In genomic region chr19:10517760-10518443, GRCh38 we compare ENCODE assay signal across 1 cellular context.
TF ChIP-seq lines count a peak whose summit lies in the region.

No MANE protein-coding gene starts in this region.

TF ChIP-seq in HEK293, 187 proteins besides CTCF, POLR2A, EP300 and RAD21 (continued from another document and continues in another):
- TF ChIP-seq, protein P1, sequence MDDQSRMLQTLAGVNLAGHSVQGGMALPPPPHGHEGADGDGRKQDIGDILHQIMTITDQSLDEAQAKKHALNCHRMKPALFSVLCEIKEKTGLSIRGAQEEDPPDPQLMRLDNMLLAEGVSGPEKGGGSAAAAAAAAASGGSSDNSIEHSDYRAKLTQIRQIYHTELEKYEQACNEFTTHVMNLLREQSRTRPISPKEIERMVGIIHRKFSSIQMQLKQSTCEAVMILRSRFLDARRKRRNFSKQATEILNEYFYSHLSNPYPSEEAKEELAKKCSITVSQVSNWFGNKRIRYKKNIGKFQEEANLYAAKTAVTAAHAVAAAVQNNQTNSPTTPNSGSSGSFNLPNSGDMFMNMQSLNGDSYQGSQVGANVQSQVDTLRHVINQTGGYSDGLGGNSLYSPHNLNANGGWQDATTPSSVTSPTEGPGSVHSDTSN (CRISPR knock-in tag; IDR thresholded peaks at IDR 0.05), result no peak
- TF ChIP-seq ZNF701 (tag by site-specific recombination; IDR thresholded peaks at IDR 0.05), result no peak
- 0 out of 2 replicates have a peak, but pooled peaks have one; percentile 40 for TF ChIP-seq SCRT2 (tag by site-specific recombination; IDR thresholded peaks at IDR 0.05)
- no peak for TF ChIP-seq ZNF510 (tag by site-specific recombination; IDR thresholded peaks at IDR 0.05; ENCODE audit: insufficient replicate concordance)
- no peak for TF ChIP-seq ZFP37 (tag by site-specific recombination; IDR thresholded peaks at IDR 0.05)
- TF ChIP-seq KLF9 (tag by site-specific recombination; IDR thresholded peaks at IDR 0.05; ENCODE audit: low read depth), result no peak; the same call in 1 of the 2 replicates
- TF ChIP-seq ZBTB26 (tag by site-specific recombination; optimal IDR thresholded peaks at IDR 0.05), result peak; percentile 48
- TF ChIP-seq, protein P2, sequence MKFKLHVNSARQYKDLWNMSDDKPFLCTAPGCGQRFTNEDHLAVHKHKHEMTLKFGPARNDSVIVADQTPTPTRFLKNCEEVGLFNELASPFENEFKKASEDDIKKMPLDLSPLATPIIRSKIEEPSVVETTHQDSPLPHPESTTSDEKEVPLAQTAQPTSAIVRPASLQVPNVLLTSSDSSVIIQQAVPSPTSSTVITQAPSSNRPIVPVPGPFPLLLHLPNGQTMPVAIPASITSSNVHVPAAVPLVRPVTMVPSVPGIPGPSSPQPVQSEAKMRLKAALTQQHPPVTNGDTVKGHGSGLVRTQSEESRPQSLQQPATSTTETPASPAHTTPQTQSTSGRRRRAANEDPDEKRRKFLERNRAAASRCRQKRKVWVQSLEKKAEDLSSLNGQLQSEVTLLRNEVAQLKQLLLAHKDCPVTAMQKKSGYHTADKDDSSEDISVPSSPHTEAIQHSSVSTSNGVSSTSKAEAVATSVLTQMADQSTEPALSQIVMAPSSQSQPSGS (tag by site-specific recombination; IDR thresholded peaks at IDR 0.05; ENCODE audit: low read depth), result no peak
- TF ChIP-seq ZSCAN16 (tag by site-specific recombination; IDR thresholded peaks at IDR 0.05), result no peak
- TF ChIP-seq, protein P3, sequence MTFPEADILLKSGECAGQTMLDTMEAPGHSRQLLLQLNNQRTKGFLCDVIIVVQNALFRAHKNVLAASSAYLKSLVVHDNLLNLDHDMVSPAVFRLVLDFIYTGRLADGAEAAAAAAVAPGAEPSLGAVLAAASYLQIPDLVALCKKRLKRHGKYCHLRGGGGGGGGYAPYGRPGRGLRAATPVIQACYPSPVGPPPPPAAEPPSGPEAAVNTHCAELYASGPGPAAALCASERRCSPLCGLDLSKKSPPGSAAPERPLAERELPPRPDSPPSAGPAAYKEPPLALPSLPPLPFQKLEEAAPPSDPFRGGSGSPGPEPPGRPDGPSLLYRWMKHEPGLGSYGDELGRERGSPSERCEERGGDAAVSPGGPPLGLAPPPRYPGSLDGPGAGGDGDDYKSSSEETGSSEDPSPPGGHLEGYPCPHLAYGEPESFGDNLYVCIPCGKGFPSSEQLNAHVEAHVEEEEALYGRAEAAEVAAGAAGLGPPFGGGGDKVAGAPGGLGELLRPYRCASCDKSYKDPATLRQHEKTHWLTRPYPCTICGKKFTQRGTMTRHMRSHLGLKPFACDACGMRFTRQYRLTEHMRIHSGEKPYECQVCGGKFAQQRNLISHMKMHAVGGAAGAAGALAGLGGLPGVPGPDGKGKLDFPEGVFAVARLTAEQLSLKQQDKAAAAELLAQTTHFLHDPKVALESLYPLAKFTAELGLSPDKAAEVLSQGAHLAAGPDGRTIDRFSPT (tag by site-specific recombination; IDR thresholded peaks at IDR 0.05), result peak; percentile 81; the same call in 1 of the 2 replicates
- TF ChIP-seq REST (tag by site-specific recombination; IDR thresholded peaks at IDR 0.05), result no peak
- TF ChIP-seq INSM2 (tag by site-specific recombination; IDR thresholded peaks at IDR 0.05), result peak; percentile 39
- TF ChIP-seq ZNF426 (tag by site-specific recombination; IDR thresholded peaks at IDR 0.05), result no peak
- no peak for TF ChIP-seq ZNF239 (tag by site-specific recombination; IDR thresholded peaks at IDR 0.05)
- TF ChIP-seq, protein P4, sequence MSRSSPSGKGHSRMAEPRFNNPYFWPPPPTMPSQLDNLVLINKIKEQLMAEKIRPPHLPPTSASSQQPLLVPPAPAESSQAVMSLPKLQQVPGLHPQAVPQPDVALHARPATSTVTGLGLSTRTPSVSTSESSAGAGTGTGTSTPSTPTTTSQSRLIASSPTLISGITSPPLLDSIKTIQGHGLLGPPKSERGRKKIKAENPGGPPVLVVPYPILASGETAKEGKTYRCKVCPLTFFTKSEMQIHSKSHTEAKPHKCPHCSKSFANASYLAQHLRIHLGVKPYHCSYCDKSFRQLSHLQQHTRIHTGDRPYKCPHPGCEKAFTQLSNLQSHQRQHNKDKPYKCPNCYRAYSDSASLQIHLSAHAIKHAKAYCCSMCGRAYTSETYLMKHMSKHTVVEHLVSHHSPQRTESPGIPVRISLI (tag by site-specific recombination; IDR thresholded peaks at IDR 0.05), result peak; percentile 92
- peak; percentile 56 for TF ChIP-seq ZNF366 (tag by site-specific recombination; conservative IDR thresholded peaks at IDR 0.05)
- TF ChIP-seq ZBTB1 (tag by site-specific recombination; IDR thresholded peaks at IDR 0.05), result no peak
- no peak for TF ChIP-seq PRDM1 (tag by site-specific recombination; IDR thresholded peaks at IDR 0.05)
- no peak for TF ChIP-seq KLF10 (tag by site-specific recombination; IDR thresholded peaks at IDR 0.05)
- TF ChIP-seq WT1 (tag by site-specific recombination; IDR thresholded peaks at IDR 0.05), result 0 out of 2 replicates have a peak, but pooled peaks have one; percentile 45
- TF ChIP-seq, protein P5, sequence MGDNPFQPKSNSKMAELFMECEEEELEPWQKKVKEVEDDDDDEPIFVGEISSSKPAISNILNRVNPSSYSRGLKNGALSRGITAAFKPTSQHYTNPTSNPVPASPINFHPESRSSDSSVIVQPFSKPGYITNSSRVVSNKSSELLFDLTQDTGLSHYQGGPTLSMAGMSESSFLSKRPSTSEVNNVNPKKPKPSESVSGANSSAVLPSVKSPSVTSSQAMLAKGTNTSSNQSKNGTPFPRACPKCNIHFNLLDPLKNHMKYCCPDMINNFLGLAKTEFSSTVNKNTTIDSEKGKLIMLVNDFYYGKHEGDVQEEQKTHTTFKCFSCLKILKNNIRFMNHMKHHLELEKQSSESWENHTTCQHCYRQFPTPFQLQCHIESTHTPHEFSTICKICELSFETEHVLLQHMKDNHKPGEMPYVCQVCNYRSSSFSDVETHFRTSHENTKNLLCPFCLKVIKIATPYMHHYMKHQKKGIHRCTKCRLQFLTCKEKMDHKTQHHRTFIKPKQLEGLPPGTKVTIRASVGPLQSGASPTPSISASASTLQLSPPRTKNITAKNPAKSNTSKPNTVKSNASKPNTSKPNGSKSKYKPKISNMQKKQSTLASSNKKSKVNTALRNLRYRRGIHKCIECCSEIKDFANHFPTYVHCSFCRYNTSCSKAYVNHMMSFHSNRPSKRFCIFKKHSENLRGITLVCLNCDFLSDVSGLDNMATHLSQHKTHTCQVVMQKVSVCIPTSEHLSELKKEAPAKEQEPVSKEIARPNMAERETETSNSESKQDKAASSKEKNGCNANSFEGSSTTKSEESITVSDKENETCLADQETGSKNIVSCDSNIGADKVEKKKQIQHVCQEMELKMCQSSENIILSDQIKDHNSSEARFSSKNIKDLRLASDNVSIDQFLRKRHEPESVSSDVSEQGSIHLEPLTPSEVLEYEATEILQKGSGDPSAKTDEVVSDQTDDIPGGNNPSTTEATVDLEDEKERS (tag by site-specific recombination; IDR thresholded peaks at IDR 0.05), result no peak
- no peak for TF ChIP-seq ZNF37A (tag by site-specific recombination; IDR thresholded peaks at IDR 0.05)
- TF ChIP-seq ZNF19 (tag by site-specific recombination; IDR thresholded peaks at IDR 0.05; ENCODE audit: low read depth), result no peak
- TF ChIP-seq ZNF248 (tag by site-specific recombination; IDR thresholded peaks at IDR 0.05), result no peak
- TF ChIP-seq, protein P6, sequence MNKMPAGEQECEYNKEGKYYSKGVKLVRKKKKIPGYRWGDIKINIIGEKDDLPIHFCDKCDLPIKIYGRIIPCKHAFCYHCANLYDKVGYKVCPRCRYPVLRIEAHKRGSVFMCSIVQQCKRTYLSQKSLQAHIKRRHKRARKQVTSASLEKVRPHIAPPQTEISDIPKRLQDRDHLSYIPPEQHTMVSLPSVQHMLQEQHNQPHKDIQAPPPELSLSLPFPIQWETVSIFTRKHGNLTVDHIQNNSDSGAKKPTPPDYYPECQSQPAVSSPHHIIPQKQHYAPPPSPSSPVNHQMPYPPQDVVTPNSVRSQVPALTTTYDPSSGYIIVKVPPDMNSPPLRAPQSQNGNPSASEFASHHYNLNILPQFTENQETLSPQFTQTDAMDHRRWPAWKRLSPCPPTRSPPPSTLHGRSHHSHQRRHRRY (tag by site-specific recombination; IDR thresholded peaks at IDR 0.05), result no peak
- no peak for TF ChIP-seq YY2 (tag by site-specific recombination; IDR thresholded peaks at IDR 0.05)
- TF ChIP-seq ZNF704 (tag by site-specific recombination; IDR thresholded peaks at IDR 0.05), result no peak
- no peak for TF ChIP-seq ZNF391 (tag by site-specific recombination; IDR thresholded peaks at IDR 0.05; ENCODE audit: borderline replicate concordance, low read depth)
- no peak for TF ChIP-seq ZNF518A (tag by site-specific recombination; conservative IDR thresholded peaks at IDR 0.05; ENCODE audit: low read depth)
- no peak for TF ChIP-seq ZNF184 (tag by site-specific recombination; IDR thresholded peaks at IDR 0.05)
- TF ChIP-seq ZNF843 (tag by site-specific recombination; IDR thresholded peaks at IDR 0.05), result no peak
